2 cellular contexts compared by ENCODE assay signal in genomic region chr17:63519116-63519881, GRCh38.
TF ChIP-seq lines count a peak whose summit lies in the region.

No MANE protein-coding gene starts in this region.

TF ChIP-seq in HepG2, 621 proteins besides CTCF, POLR2A, EP300 and RAD21 (continues in another document):
- no peak for TF ChIP-seq ZNF781 (CRISPR knock-in tag; IDR thresholded peaks at IDR 0.05; ENCODE audit: borderline replicate concordance, not compliant biosample characterization)
- TF ChIP-seq ZNF547 (CRISPR knock-in tag; IDR thresholded peaks at IDR 0.05) = 0 out of 2 replicates have a peak, but pooled peaks have one; percentile 13
- TF ChIP-seq SALL1 (CRISPR knock-in tag; IDR thresholded peaks at IDR 0.05) = 0 out of 2 replicates have a peak, but pooled peaks have one; percentile 2
- no peak for TF ChIP-seq ZNF879 (CRISPR knock-in tag; IDR thresholded peaks at IDR 0.05)
- 0 out of 2 replicates have a peak, but pooled peaks have one; percentile 10 for TF ChIP-seq TBX2 (CRISPR knock-in tag; IDR thresholded peaks at IDR 0.05; ENCODE audit: borderline replicate concordance)
- no peak for TF ChIP-seq NFAT5 (CRISPR knock-in tag; IDR thresholded peaks at IDR 0.05)
- TF ChIP-seq ZNF235 (CRISPR knock-in tag; IDR thresholded peaks at IDR 0.05; ENCODE audit: borderline replicate concordance) = 0 out of 2 replicates have a peak, but pooled peaks have one; percentile 46
- no peak for TF ChIP-seq AGO1 (IDR thresholded peaks at IDR 0.05; ENCODE audit: low read depth, low read length, poor library complexity, severe bottlenecking)
- TF ChIP-seq RFX3 (CRISPR knock-in tag; IDR thresholded peaks at IDR 0.05) = no peak
- TF ChIP-seq RELA (CRISPR knock-in tag; IDR thresholded peaks at IDR 0.05) = no peak
- no peak for TF ChIP-seq FOXA1 (IDR thresholded peaks at IDR 0.05)
- TF ChIP-seq FOXA1 (CRISPR knock-in tag; IDR thresholded peaks at IDR 0.05) = no peak
- TF ChIP-seq ISL2 (CRISPR knock-in tag; IDR thresholded peaks at IDR 0.05) = no peak
- TF ChIP-seq ZNF564 (CRISPR knock-in tag; IDR thresholded peaks at IDR 0.05) = no peak
- no peak for TF ChIP-seq SKIL (CRISPR knock-in tag; IDR thresholded peaks at IDR 0.05; ENCODE audit: borderline replicate concordance)
- no peak for TF ChIP-seq NR2F2 (IDR thresholded peaks at IDR 0.05; ENCODE audit: borderline replicate concordance, low read depth)
- no peak for TF ChIP-seq MEIS2 (CRISPR knock-in tag; IDR thresholded peaks at IDR 0.05)
- TF ChIP-seq SMAD9 (CRISPR knock-in tag; IDR thresholded peaks at IDR 0.05) = no peak
- TF ChIP-seq DDIT3 (CRISPR knock-in tag; IDR thresholded peaks at IDR 0.05) = no peak
- no peak for TF ChIP-seq ATF6 (CRISPR knock-in tag; conservative IDR thresholded peaks at IDR 0.05)

TF ChIP-seq in HEK293T, 16 proteins besides CTCF, POLR2A, EP300 and RAD21:
- TF ChIP-seq LEF1 (IDR thresholded peaks at IDR 0.05; ENCODE audit: borderline replicate concordance) (no peak), CTBP1 (IDR thresholded peaks at IDR 0.05; ENCODE audit: borderline replicate concordance) (no peak), PKNOX1 (IDR thresholded peaks at IDR 0.05) (no peak), SP1 (IDR thresholded peaks at IDR 0.05) (no peak), HDGF (IDR thresholded peaks at IDR 0.05; ENCODE audit: borderline replicate concordance) (no peak), TARDBP (IDR thresholded peaks at IDR 0.05) (no peak), SUZ12 (IDR thresholded peaks at IDR 0.05) (no peak), L3MBTL2 (conservative IDR thresholded peaks at IDR 0.05) (no peak), FOXM1 (IDR thresholded peaks at IDR 0.05; ENCODE audit: borderline replicate concordance) (no peak), NFRKB (IDR thresholded peaks at IDR 0.05) (no peak), ZNF384 (IDR thresholded peaks at IDR 0.05) (no peak), FOXA1 (IDR thresholded peaks at IDR 0.05) (no peak), FOXK2 (IDR thresholded peaks at IDR 0.05) (no peak), ARNT (IDR thresholded peaks at IDR 0.05) (no peak), ELF4 (IDR thresholded peaks at IDR 0.05) (no peak), BHLHE40 (IDR thresholded peaks at IDR 0.05; ENCODE audit: borderline replicate concordance) (no peak)
